ENCODE assay signal across 9 cellular contexts in genomic region chr14:59632381-59632780, GRCh38. TPM values are rescaled to one million over a fixed set of nuclear protein-coding genes. Genes with fewer than 3 reads are reported as not detected.
A peak's percentile ranks its signal among the peaks of the same experiment; 100 is the strongest.
DNase-seq lines count a peak whose midpoint lies in the region; ATAC-seq, FAIRE-seq and TF ChIP-seq lines count a peak whose summit lies in the region.
"Had no signal": no experiment of that assay in that cellular context is flagged by ENCODE, and none has a peak within 500 bp of the region (broad histone marks: within the 10 kb centered on the region; RNA-seq: fewer than 3 reads in every experiment).

No MANE protein-coding gene starts in this region.

- H3K27ac Mint-ChIP-seq in activated CD4-positive, alpha-beta T cell treated with anti-CD3 and anti-CD28 coated beads, Interleukin-2, amount 10 ng/mL, durations not matched to agents 24 days and 14 days = no peak overlapping the region

- no peak for TF ChIP-seq POLR2A in erythroblast (IDR thresholded peaks at IDR 0.05; ENCODE audit: low read length)

- no peaks in the 10 kb centered on the region for H3K9me3 Mint-ChIP-seq in activated T-cell treated with anti-CD3 and anti-CD28 coated beads, Interleukin-2, amount 50 U/mL, for 4 hours
- no peaks in the 10 kb centered on the region for H3K9me3 Mint-ChIP-seq in activated CD4-positive, alpha-beta T cell treated with anti-CD3 and anti-CD28 coated beads, Interleukin-2, amount 10 ng/mL, durations not matched to agents 24 days and 14 days

- CTCF ChIA-PET in HEK293 (lab: Yijun Ruan, JAX) = interaction anchor here (0.5 to 2.5 kb wide), 30 partner anchors 9 to 856 kb away, joined by 3 to 39 read pairs (median 4); no protein-coding TSS in a partner anchor

- intact Hi-C loops in activated CD4-positive, alpha-beta T cell treated with anti-CD3 and anti-CD28 coated beads, Interleukin-2, amount 10 ng/mL, durations not matched to agents 24 days and 14 days (cut with micrococcal nuclease) = no loop called here

- ATAC-seq in activated T-cell treated with anti-CD3 and anti-CD28 coated beads, Interleukin-2, amount 50 U/mL, for 4 hours = no peak

- H3K4me3 Mint-ChIP-seq in activated T-cell treated with anti-CD3 and anti-CD28 coated beads, Interleukin-2, amount 50 U/mL, for 4 hours = no peak overlapping the region
- H3K4me3 Mint-ChIP-seq in activated CD4-positive, alpha-beta T cell treated with anti-CD3 and anti-CD28 coated beads, Interleukin-2, amount 10 ng/mL, durations not matched to agents 24 days and 14 days = no peak overlapping the region

- peaks cover 2 to 9% of the 10 kb centered on the region in 2 donors for H3K27me3 ChIP-seq in small intestine (ENCODE audit: control insufficient read depth in 2 of 2, insufficient read depth in 2 of 2, low read length in 2 of 2)

- H3K4me1 Mint-ChIP-seq in activated T-cell treated with anti-CD3 and anti-CD28 coated beads, Interleukin-2, amount 50 U/mL, for 4 hours (ENCODE audit: low read depth) = peaks cover 1% of the 10 kb centered on the region
- no peaks in the 10 kb centered on the region for H3K4me1 Mint-ChIP-seq in activated CD4-positive, alpha-beta T cell treated with anti-CD3 and anti-CD28 coated beads, Interleukin-2, amount 10 ng/mL, durations not matched to agents 24 days and 14 days

- no peak overlapping the region for H3K4me3 ChIP-seq in HEK293 (ENCODE audit: low read depth, low read length)
- no peak overlapping the region for H3K4me3 ChIP-seq in small intestine (ENCODE audit: low read depth in 1 of 2, low read length in 2 of 2)

- H3K27me3 Mint-ChIP-seq in activated T-cell treated with anti-CD3 and anti-CD28 coated beads, Interleukin-2, amount 50 U/mL, for 4 hours (ENCODE audit: low read depth) = peaks cover 35% of the 10 kb centered on the region
- peaks cover 35% of the 10 kb centered on the region for H3K27me3 Mint-ChIP-seq in activated CD4-positive, alpha-beta T cell treated with anti-CD3 and anti-CD28 coated beads, Interleukin-2, amount 10 ng/mL, durations not matched to agents 24 days and 14 days

- H3K4me1 ChIP-seq in HEK293 (ENCODE audit: control insufficient read depth, insufficient read depth, low read length) = peaks cover 11% of the 10 kb centered on the region
- peaks cover 0 to 2% of the 10 kb centered on the region in 2 donors for H3K4me1 ChIP-seq in small intestine (ENCODE audit: control insufficient read depth in 2 of 2, insufficient read depth in 1 of 2, low read depth in 1 of 2, low read length in 1 of 2)

- no peak for FAIRE-seq in small intestine (lab: Jason Lieb, UNC)
- FAIRE-seq: islet of Langerhans had no signal

- POLR2A ChIA-PET in HEK293 (lab: Yijun Ruan, JAX) = no interaction called here

- H3K36me3 Mint-ChIP-seq in activated T-cell treated with anti-CD3 and anti-CD28 coated beads, Interleukin-2, amount 50 U/mL, for 4 hours (ENCODE audit: insufficient read depth) = no peaks in the 10 kb centered on the region
- no peaks in the 10 kb centered on the region for H3K36me3 Mint-ChIP-seq in activated CD4-positive, alpha-beta T cell treated with anti-CD3 and anti-CD28 coated beads, Interleukin-2, amount 10 ng/mL, durations not matched to agents 24 days and 14 days (ENCODE audit: low read depth)

- DNase-seq in EL (peak; percentile 15), NCI-H69 (lab: John Stamatoyannopoulos, UW) (peak; percentile 63), erythroblast (lab: John Stamatoyannopoulos, UW) (peak; percentile 11 to 44), small intestine (peak; percentile 32), amniotic stem cell (lab: John Stamatoyannopoulos, UW) (no peak)
- no peak for DNase-seq in activated T-cell treated with anti-CD3 and anti-CD28 coated beads, Interleukin-2, amount 50 U/mL, for 4 hours
- DNase-seq in activated CD4-positive, alpha-beta T cell treated with anti-CD3 and anti-CD28 coated beads, Interleukin-2, amount 10 ng/mL, durations not matched to agents 24 days and 14 days = no peak

- H3K9me3 ChIP-seq in HEK293 (ENCODE audit: control insufficient read depth, insufficient read depth, low read depth, low read length) = no peaks in the 10 kb centered on the region
- H3K9me3 ChIP-seq in small intestine (ENCODE audit: control insufficient read depth, low read depth) = no peaks in the 10 kb centered on the region

- WGBS in small intestine, 3 donors = 40 to 58% (median 44%) methylated on average over 3 of the region's 3 CpGs

- no peak for TF ChIP-seq CTCF in HEK293 (tag by site-specific recombination; IDR thresholded peaks at IDR 0.05)

- H3K36me3 ChIP-seq in HEK293 (ENCODE audit: control insufficient read depth in 2 of 2, insufficient read depth in 1 of 2, low read length in 2 of 2) (no peaks in the 10 kb centered on the region), small intestine (ENCODE audit: control insufficient read depth in 2 of 2, insufficient read depth in 2 of 2, low read length in 2 of 2) (no peaks in the 10 kb centered on the region)

- no peak overlapping the region for H3K27ac ChIP-seq in HEK293 (ENCODE audit: extremely low read depth, low read depth, low read length)
- H3K27ac ChIP-seq in small intestine (ENCODE audit: low read depth in 1 of 2, low read length in 1 of 2) = no peak overlapping the region

TF ChIP-seq in HEK293, 187 proteins besides CTCF, POLR2A, EP300 and RAD21:
- TF ChIP-seq ZNF654 (tag by site-specific recombination; IDR thresholded peaks at IDR 0.05; ENCODE audit: low read depth) (peak; percentile 64), ZNF23 (tag by site-specific recombination; IDR thresholded peaks at IDR 0.05; ENCODE audit: borderline replicate concordance) (no peak)

RNA-seq across cellular contexts. Expression of gene CCDC175, which starts 55.8 kb away (rescaled TPM):
- not detected for polyA plus RNA-seq in small intestine
- not detected for total RNA-seq in activated T-cell treated with anti-CD3 and anti-CD28 coated beads, Interleukin-2, amount 50 U/mL, for 4 hours
- total RNA-seq in activated CD4-positive, alpha-beta T cell treated with anti-CD3 and anti-CD28 coated beads, Interleukin-2, amount 10 ng/mL, durations not matched to agents 24 days and 14 days = not detected in 2 replicates

Comparison
In these comparisons a context has a peak if more than half of its experiments do, and no peak if none do; other contexts are left out.
1. DNase-seq: peak in EL (single experiment), NCI-H69 (single experiment), erythroblast (2 of 2) and small intestine (single experiment); none in activated T-cell treated with anti-CD3 and anti-CD28 coated beads, Interleukin-2, amount 50 U/mL, for 4 hours (single experiment), amniotic stem cell (single experiment) and activated CD4-positive, alpha-beta T cell treated with anti-CD3 and anti-CD28 coated beads, Interleukin-2, amount 10 ng/mL, durations not matched to agents 24 days and 14 days (single experiment).